ENCODE assay signal across 20 cellular contexts in genomic region chr10:113001599-113002448, GRCh38. TPM values are rescaled to one million over a fixed set of nuclear protein-coding genes. Genes with fewer than 3 reads are reported as not detected.
A peak's percentile ranks its signal among the peaks of the same experiment; 100 is the strongest.
DNase-seq lines count a peak whose midpoint lies in the region; ATAC-seq and TF ChIP-seq lines count a peak whose summit lies in the region.
"Had no signal": no experiment of that assay in that cellular context is flagged by ENCODE, and none has a peak within 500 bp of the region (broad histone marks: within the 10 kb centered on the region; RNA-seq: fewer than 3 reads in every experiment).

No MANE protein-coding gene starts in this region.

- no peak for TF ChIP-seq POLR2A in gastroesophageal sphincter (IDR thresholded peaks at IDR 0.05)

- H3K9ac ChIP-seq in stomach smooth muscle (ENCODE audit: low read length in 2 of 2), result peak overlapping the region in 1 of 2 donors; percentile 30

- H3K4me3 Mint-ChIP-seq in activated CD4-positive, alpha-beta memory T cell treated with anti-CD3 and anti-CD28 coated beads, Interleukin-2, amount 10 ng/mL, durations not matched to agents 7 days and 5 days, result no peak overlapping the region
- H3K4me3 Mint-ChIP-seq: activated naive CD8-positive, alpha-beta T cell; activated T-cell treated with anti-CD3 and anti-CD28 coated beads, Interleukin-2, amount 50 U/mL, for 72 hours; immature natural killer cell; naive thymus-derived CD8-positive, alpha-beta T cell; T-helper 17 cell had no signal

- H3K36me3 Mint-ChIP-seq in activated CD4-positive, alpha-beta memory T cell treated with anti-CD3 and anti-CD28 coated beads, Interleukin-2, amount 10 ng/mL, durations not matched to agents 7 days and 5 days (ENCODE audit: low read depth), result no peaks in the 10 kb centered on the region
- H3K36me3 Mint-ChIP-seq: naive thymus-derived CD8-positive, alpha-beta T cell had no signal

- peak; percentile 32 for DNase-seq in ELR (ENCODE audit: low read depth)
- no peak for DNase-seq in activated CD4-positive, alpha-beta memory T cell treated with anti-CD3 and anti-CD28 coated beads, Interleukin-2, amount 10 ng/mL, durations not matched to agents 7 days and 5 days
- no peak for DNase-seq in cerebellar cortex (ENCODE audit: low spot score)
- DNase-seq: activated CD4-positive, alpha-beta T cell treated with anti-CD3 and anti-CD28 coated beads, Interleukin-2, amount 50 U/mL, for 48 hours; activated T-cell treated with anti-CD3 and anti-CD28 coated beads, Interleukin-2, amount 50 U/mL, for 72 hours; brain microvascular endothelial cell; immature natural killer cell; naive thymus-derived CD8-positive, alpha-beta T cell; NCI-H1417; NCI-H526 treated with DMSO at 0.1 percent for 48 hours; stimulated activated CD4-positive, alpha-beta T cell treated with anti-CD3 and anti-CD28 coated beads, Interleukin-12 subunit alpha, Interleukin-12 subunit beta, amount 100 ng/mL, for 4 hours; T-helper 17 cell; WERI-Rb-1 had no signal

- POLR2A ChIA-PET in activated CD4-positive, alpha-beta memory T cell treated with anti-CD3 and anti-CD28 coated beads, Interleukin-2, amount 10 ng/mL, durations not matched to agents 7 days and 5 days (lab: Charles Lee), result no interaction called here

- no peaks in the 10 kb centered on the region for H3K9me3 ChIP-seq in gastroesophageal sphincter
- no peaks in the 10 kb centered on the region for H3K9me3 ChIP-seq in stomach smooth muscle (ENCODE audit: control insufficient read depth in 2 of 2, low read length in 2 of 2)

- H3K27ac Mint-ChIP-seq in activated CD4-positive, alpha-beta memory T cell treated with anti-CD3 and anti-CD28 coated beads, Interleukin-2, amount 10 ng/mL, durations not matched to agents 7 days and 5 days, result no peak overlapping the region
- H3K27ac Mint-ChIP-seq: activated naive CD8-positive, alpha-beta T cell; activated T-cell treated with anti-CD3 and anti-CD28 coated beads, Interleukin-2, amount 50 U/mL, for 72 hours; immature natural killer cell; naive thymus-derived CD8-positive, alpha-beta T cell; T-helper 17 cell had no signal

- TF ChIP-seq CTCF in gastroesophageal sphincter (IDR thresholded peaks at IDR 0.05), result no peak

- H3K27ac ChIP-seq in angular gyrus (ENCODE audit: low read depth, low read length), result peak overlapping the region; percentile 43
- peak overlapping the region in 3 of 4 donors; percentile 70 to 82 (median 71) for H3K27ac ChIP-seq in gastroesophageal sphincter
- H3K27ac ChIP-seq in stomach smooth muscle (ENCODE audit: low read length), result peak overlapping the region; percentile 58
- H3K27ac ChIP-seq: brain microvascular endothelial cell, WERI-Rb-1 had no signal

- ATAC-seq in gastroesophageal sphincter (no peak), GM21786 (IDR thresholded peaks at IDR 0.05; ENCODE audit: unreplicated experiment) (no peak), esophagus mucosa (no peak)
- ATAC-seq: activated T-cell treated with anti-CD3 and anti-CD28 coated beads, Interleukin-2, amount 50 U/mL, for 72 hours; naive thymus-derived CD8-positive, alpha-beta T cell; T-helper 17 cell had no signal

- TF ChIP-seq EP300 in gastroesophageal sphincter (IDR thresholded peaks at IDR 0.05), result no peak

- H3K4me3 ChIP-seq in gastroesophageal sphincter (no peak overlapping the region), stomach smooth muscle (ENCODE audit: low read length in 2 of 2) (no peak overlapping the region)
- H3K4me3 ChIP-seq: lung had no signal

- H3K27me3 ChIP-seq in gastroesophageal sphincter (no peaks in the 10 kb centered on the region), stomach smooth muscle (ENCODE audit: control insufficient read depth in 1 of 2, insufficient read depth in 2 of 2, low read length in 2 of 2) (no peaks in the 10 kb centered on the region)
- H3K27me3 ChIP-seq: brain microvascular endothelial cell had no signal

- 83 to 85% methylated on average over 4 to 5 of the region's 8 CpGs for WGBS in gastroesophageal sphincter (ENCODE audit: low coverage in 1 of 2), 2 donors

- H3K4me1 Mint-ChIP-seq in activated CD4-positive, alpha-beta memory T cell treated with anti-CD3 and anti-CD28 coated beads, Interleukin-2, amount 10 ng/mL, durations not matched to agents 7 days and 5 days, result peaks cover under 1% of the 10 kb centered on the region

- no peaks in the 10 kb centered on the region for H3K9me3 Mint-ChIP-seq in activated CD4-positive, alpha-beta memory T cell treated with anti-CD3 and anti-CD28 coated beads, Interleukin-2, amount 10 ng/mL, durations not matched to agents 7 days and 5 days
- H3K9me3 Mint-ChIP-seq: activated T-cell treated with anti-CD3 and anti-CD28 coated beads, Interleukin-2, amount 50 U/mL, for 72 hours; immature natural killer cell; naive thymus-derived CD8-positive, alpha-beta T cell had no signal

- CTCF ChIA-PET in activated CD4-positive, alpha-beta memory T cell treated with anti-CD3 and anti-CD28 coated beads, Interleukin-2, amount 10 ng/mL, durations not matched to agents 7 days and 5 days (lab: Charles Lee), result no interaction called here

- peaks cover 7 to 78% (median 33%) of the 10 kb centered on the region in 3 donors for H3K4me1 ChIP-seq in gastroesophageal sphincter
- peaks cover 55% of the 10 kb centered on the region for H3K4me1 ChIP-seq in stomach smooth muscle (ENCODE audit: control insufficient read depth, insufficient read depth, low read length)

- H3K27me3 Mint-ChIP-seq in activated CD4-positive, alpha-beta memory T cell treated with anti-CD3 and anti-CD28 coated beads, Interleukin-2, amount 10 ng/mL, durations not matched to agents 7 days and 5 days, result peaks cover 52% of the 10 kb centered on the region

- H3K36me3 ChIP-seq in gastroesophageal sphincter (no peaks in the 10 kb centered on the region), stomach smooth muscle (ENCODE audit: control insufficient read depth in 2 of 2, insufficient read depth in 2 of 2, low read length in 2 of 2) (no peaks in the 10 kb centered on the region)
- H3K36me3 ChIP-seq: brain microvascular endothelial cell, WERI-Rb-1 had no signal

RNA-seq across cellular contexts. Expression of gene TCF7L2, which starts 51.8 kb away (rescaled TPM):
- total RNA-seq in gastroesophageal sphincter (10 to 100 TPM; 12.6 to 22.4 (median 20.2) TPM), esophagus mucosa (10.8 TPM)
- under 1 TPM; 0.60 to 0.76 TPM for total RNA-seq in activated CD4-positive, alpha-beta memory T cell treated with anti-CD3 and anti-CD28 coated beads, Interleukin-2, amount 10 ng/mL, durations not matched to agents 7 days and 5 days
